In genomic region chr6:47275640-47276039, GRCh38 we compare ENCODE assay signal across 14 cellular contexts. TPM values are rescaled to one million over a fixed set of nuclear protein-coding genes. Genes with fewer than 3 reads are reported as not detected.
DNase-seq lines count a peak whose midpoint lies in the region; ATAC-seq and TF ChIP-seq lines count a peak whose summit lies in the region.
"Had no signal": no experiment of that assay in that cellular context is flagged by ENCODE, and none has a peak within 500 bp of the region (broad histone marks: within the 10 kb centered on the region; RNA-seq: fewer than 3 reads in every experiment).

No MANE protein-coding gene starts in this region.

- ATAC-seq in HG02759 (IDR thresholded peaks at IDR 0.05; ENCODE audit: unreplicated experiment) (no peak), GM21381 (IDR thresholded peaks at IDR 0.05; ENCODE audit: unreplicated experiment) (no peak)
- ATAC-seq: GM23338 had no signal

- TF ChIP-seq CTCF in Calu3 (IDR thresholded peaks at IDR 0.05; ENCODE audit: unreplicated experiment) (no peak), endothelial cell (IDR thresholded peaks at IDR 0.05; ENCODE audit: unreplicated experiment) (no peak)

- H2BK5ac ChIP-seq in trophoblast cell (ENCODE audit: low read depth, low read length, poor library complexity): no peak overlapping the region

- H3K9me3 Mint-ChIP-seq in Calu3 (ENCODE audit: low read depth, unreplicated experiment): no peaks in the 10 kb centered on the region
- H3K9me3 Mint-ChIP-seq in endothelial cell (ENCODE audit: unreplicated experiment): no peaks in the 10 kb centered on the region

- H2BK12ac ChIP-seq in trophoblast cell (ENCODE audit: low read length): no peak overlapping the region

- intact Hi-C loops in Calu3 (cut with micrococcal nuclease; ENCODE audit: unreplicated experiment): no loop called here

- no peak overlapping the region for H3K14ac ChIP-seq in trophoblast cell (ENCODE audit: low read length)

- no peak overlapping the region for H3K23ac ChIP-seq in trophoblast cell (ENCODE audit: low read length)

- DNase-seq in Calu3: no peak
- no peak for DNase-seq in endothelial cell (ENCODE audit: low spot score)
- DNase-seq in trophoblast cell: no peak
- no peak for DNase-seq in cerebellar nuclear complex (lab: John Stamatoyannopoulos, UW)
- DNase-seq: BE2C; CD4-positive, alpha-beta memory T cell; DMS53; GF-D8; H7 had no signal

- no peak overlapping the region for H3K4me2 ChIP-seq in trophoblast cell (ENCODE audit: low read length)
- H3K4me2 ChIP-seq: GM23338 had no signal

- peaks cover 7% of the 10 kb centered on the region for H3K79me2 ChIP-seq in trophoblast cell (ENCODE audit: control insufficient read depth, insufficient read depth, low read length, poor library complexity)

- no peak overlapping the region for H4K12ac ChIP-seq in trophoblast cell (ENCODE audit: low read depth, low read length)

- H3K27ac Mint-ChIP-seq in Calu3 (ENCODE audit: unreplicated experiment) (peak overlapping the region; percentile 60), endothelial cell (ENCODE audit: unreplicated experiment) (no peak overlapping the region)
- H3K27ac Mint-ChIP-seq: CD4-positive, alpha-beta memory T cell; GM23338 had no signal

- H2AFZ ChIP-seq in trophoblast cell (ENCODE audit: insufficient read depth, low read length, poor library complexity): no peak overlapping the region
- H2AFZ ChIP-seq: GM23338 had no signal

- H3K18ac ChIP-seq in trophoblast cell (ENCODE audit: low read length): no peak overlapping the region

- no TSS peak for BruUV-seq in Calu3 (replicated peaks; lab: Mats Ljungman, UMichigan)

- no peaks in the 10 kb centered on the region for H3K9me3 ChIP-seq in trophoblast cell (ENCODE audit: insufficient read depth, low read depth, low read length)
- H3K9me3 ChIP-seq: BE2C had no signal

- H4K8ac ChIP-seq in trophoblast cell (ENCODE audit: low read depth, low read length): no peak overlapping the region

- WGBS in trophoblast cell (ENCODE audit: extremely low coverage, insufficient coverage, insufficient read length): no CpG with 5 or more reads among the region's 2 CpGs

- H2BK120ac ChIP-seq in trophoblast cell (ENCODE audit: insufficient read depth, low read length, poor library complexity): no peak overlapping the region

- H3K4ac ChIP-seq in trophoblast cell (ENCODE audit: low read depth, low read length): peak overlapping the region; percentile 94

- no peak overlapping the region for H3K4me3 ChIP-seq in trophoblast cell (ENCODE audit: low read depth, low read length)
- H3K4me3 ChIP-seq: GM23338 had no signal

- H2AK5ac ChIP-seq in trophoblast cell (ENCODE audit: low read length): no peak overlapping the region

- H3K79me1 ChIP-seq in trophoblast cell (ENCODE audit: low read length): peaks cover 2% of the 10 kb centered on the region

- no peaks in the 10 kb centered on the region for H3K27me3 ChIP-seq in trophoblast cell (ENCODE audit: insufficient read depth, low read length)
- H3K27me3 ChIP-seq: BE2C had no signal

- H3K27ac ChIP-seq in angular gyrus (ENCODE audit: low read depth, low read length) (peak overlapping the region; percentile 42), trophoblast cell (ENCODE audit: low read depth, low read length) (no peak overlapping the region)
- H3K27ac ChIP-seq: C4-2B had no signal

- CTCF ChIA-PET in Calu3 (lab: Charles Lee): no interaction called here

- H4K91ac ChIP-seq in trophoblast cell (ENCODE audit: low read depth, low read length): no peak overlapping the region

- no peak overlapping the region for H3K9ac ChIP-seq in trophoblast cell (ENCODE audit: low read length)

- peaks cover 91% of the 10 kb centered on the region for H3K36me3 Mint-ChIP-seq in Calu3 (ENCODE audit: insufficient read depth, unreplicated experiment)
- peaks cover 17% of the 10 kb centered on the region for H3K36me3 Mint-ChIP-seq in endothelial cell (ENCODE audit: low read depth, unreplicated experiment)
- H3K36me3 Mint-ChIP-seq: CD4-positive, alpha-beta memory T cell had no signal

- H3K4me3 Mint-ChIP-seq in Calu3 (ENCODE audit: low read depth, unreplicated experiment): no peak overlapping the region
- peak overlapping the region; percentile 57 for H3K4me3 Mint-ChIP-seq in endothelial cell (ENCODE audit: unreplicated experiment)
- H3K4me3 Mint-ChIP-seq: CD4-positive, alpha-beta memory T cell; GM23338 had no signal

- peaks cover 43% of the 10 kb centered on the region for H3K4me1 Mint-ChIP-seq in Calu3 (ENCODE audit: low read depth, unreplicated experiment)
- H3K4me1 Mint-ChIP-seq in endothelial cell (ENCODE audit: unreplicated experiment): peaks cover 16% of the 10 kb centered on the region
- H3K4me1 Mint-ChIP-seq: CD4-positive, alpha-beta memory T cell had no signal

- H3K27me3 Mint-ChIP-seq in Calu3 (ENCODE audit: unreplicated experiment): no peaks in the 10 kb centered on the region
- no peaks in the 10 kb centered on the region for H3K27me3 Mint-ChIP-seq in endothelial cell (ENCODE audit: unreplicated experiment)

- H3K36me3 ChIP-seq in trophoblast cell (ENCODE audit: control insufficient read depth in 1 of 2, insufficient read depth in 2 of 2, low read length in 2 of 2): peaks cover 12 to 24% of the 10 kb centered on the region in 2 experiments

- H3K4me1 ChIP-seq in trophoblast cell (ENCODE audit: control insufficient read depth in 1 of 2, insufficient read depth in 2 of 2, low read length in 2 of 2): peaks cover 0 to 2% of the 10 kb centered on the region in 2 experiments
- H3K4me1 ChIP-seq: BE2C had no signal

RNA-seq across cellular contexts. Expression of gene TNFRSF21, which starts 34.1 kb away (rescaled TPM):
- total RNA-seq in Calu3 (2022) (255 and 282 TPM in 2 replicates), endothelial cell (ENCODE audit: unreplicated experiment) (32.5 TPM)
- polyA plus RNA-seq in trophoblast cell (2013): 243 and 254 TPM in 2 replicates
- polyA plus RNA-seq: CD4-positive, alpha-beta memory T cell had no signal
